ENCODE assay signal across 8 cellular contexts in the genomic region with DNA sequence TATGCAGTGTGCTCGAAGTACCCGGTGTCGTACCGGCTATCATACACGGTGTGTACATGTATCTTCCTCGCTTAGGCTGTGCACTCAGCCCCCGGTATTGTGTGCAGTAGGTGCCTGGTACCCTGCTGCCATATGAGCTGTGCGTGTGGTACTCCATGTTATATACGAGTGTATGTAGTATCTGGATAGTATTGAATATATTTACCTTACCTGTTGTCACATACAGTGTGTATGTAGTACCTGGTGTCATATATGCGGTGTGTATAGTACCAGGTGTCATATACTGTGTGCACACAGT. TPM values are rescaled to one million over a fixed set of nuclear protein-coding genes. Genes with fewer than 3 reads are reported as not detected.
DNase-seq lines count a peak whose midpoint lies in the region; ATAC-seq and TF ChIP-seq lines count a peak whose summit lies in the region.

No MANE protein-coding gene starts in this region.

- H3K4ac ChIP-seq in neuronal stem cell (ENCODE audit: low read length): no peak overlapping the region

- no peak overlapping the region for H2BK5ac ChIP-seq in neuronal stem cell (ENCODE audit: low read length)

- H3K9me3 ChIP-seq in neuronal stem cell (replicated peaks in 1 of 2; ENCODE audit: control insufficient read depth in 2 of 2, insufficient read depth in 1 of 2, low read depth in 1 of 2, low read length in 2 of 2): no peaks in the 10 kb centered on the region

- no peaks in the 10 kb centered on the region for H3K27me3 Mint-ChIP-seq in activated T-cell treated with anti-CD3 and anti-CD28 coated beads, Interleukin-2, amount 50 U/mL, for 72 hours (ENCODE audit: low read depth)
- H3K27me3 Mint-ChIP-seq in endothelial cell (ENCODE audit: unreplicated experiment): peaks cover 14% of the 10 kb centered on the region

- H3K4me1 ChIP-seq in neuronal stem cell (ENCODE audit: control insufficient read depth in 2 of 2, insufficient read depth in 1 of 2, low read depth in 1 of 2, low read length in 2 of 2): peaks cover 8 to 14% of the 10 kb centered on the region in 2 donors

- H2BK12ac ChIP-seq in neuronal stem cell (ENCODE audit: low read length): no peak overlapping the region

- H3K4me2 ChIP-seq in neuronal stem cell (ENCODE audit: insufficient read depth, low read length, poor library complexity, severe bottlenecking): peak overlapping the region; percentile 52

- H3K18ac ChIP-seq in neuronal stem cell (ENCODE audit: low read length): peak overlapping the region; percentile 63

- peak overlapping the region; percentile 62 to 98 for H3K4me3 ChIP-seq in neuronal stem cell (ENCODE audit: low read length in 2 of 2)

- H3K36me3 ChIP-seq in neuronal stem cell (replicated peaks in 1 of 2; ENCODE audit: control insufficient read depth in 2 of 2, insufficient read depth in 2 of 2, low read length in 2 of 2): no peaks in the 10 kb centered on the region

- WGBS in neuronal stem cell (ENCODE audit: extremely low coverage in 2 of 2, insufficient read length in 2 of 2, insufficient replicate concordance in 1 of 2), 2 donors: no CpG with 5 or more reads among the region's 10 CpGs

- H2BK15ac ChIP-seq in neuronal stem cell (ENCODE audit: low read length): no peak overlapping the region

- H3K36me3 Mint-ChIP-seq in activated T-cell treated with anti-CD3 and anti-CD28 coated beads, Interleukin-2, amount 50 U/mL, for 72 hours (ENCODE audit: insufficient read depth in 2 of 2): peaks cover 0 to 1% of the 10 kb centered on the region in 2 donors
- peaks cover 3% of the 10 kb centered on the region for H3K36me3 Mint-ChIP-seq in endothelial cell (ENCODE audit: low read depth, unreplicated experiment)

- H2BK120ac ChIP-seq in neuronal stem cell (ENCODE audit: low read depth, low read length): no peak overlapping the region

- H3K9me3 Mint-ChIP-seq in activated T-cell treated with anti-CD3 and anti-CD28 coated beads, Interleukin-2, amount 50 U/mL, for 72 hours: no peaks in the 10 kb centered on the region
- no peaks in the 10 kb centered on the region for H3K9me3 Mint-ChIP-seq in endothelial cell (ENCODE audit: unreplicated experiment)

- H3K79me1 ChIP-seq in neuronal stem cell (ENCODE audit: low read depth, low read length): peaks cover 10% of the 10 kb centered on the region

- H3K4me3 Mint-ChIP-seq in activated T-cell treated with anti-CD3 and anti-CD28 coated beads, Interleukin-2, amount 50 U/mL, for 72 hours: peak overlapping the region; percentile 89 to 96
- H3K4me3 Mint-ChIP-seq in endothelial cell (ENCODE audit: unreplicated experiment): peak overlapping the region; percentile 96

- peak overlapping the region; percentile 96 for H3K9ac ChIP-seq in neuronal stem cell (ENCODE audit: low read depth, low read length, poor library complexity)

- H3K4me1 Mint-ChIP-seq in activated T-cell treated with anti-CD3 and anti-CD28 coated beads, Interleukin-2, amount 50 U/mL, for 72 hours (ENCODE audit: low read depth): peaks cover 53% of the 10 kb centered on the region
- H3K4me1 Mint-ChIP-seq in endothelial cell (ENCODE audit: unreplicated experiment): peaks cover 14% of the 10 kb centered on the region

- H4K8ac ChIP-seq in neuronal stem cell (ENCODE audit: low read depth, low read length): no peak overlapping the region

- H2AK5ac ChIP-seq in neuronal stem cell (ENCODE audit: low read depth, low read length): no peak overlapping the region

- peak overlapping the region; percentile 96 for H3K27ac Mint-ChIP-seq in activated T-cell treated with anti-CD3 and anti-CD28 coated beads, Interleukin-2, amount 50 U/mL, for 72 hours
- H3K27ac Mint-ChIP-seq in endothelial cell (ENCODE audit: unreplicated experiment): peak overlapping the region; percentile 84

- peak; percentile 2 to 42 for ATAC-seq in activated T-cell treated with anti-CD3 and anti-CD28 coated beads, Interleukin-2, amount 50 U/mL, for 72 hours (replicated peaks in 1 of 2)

- H3K27ac ChIP-seq in neuronal stem cell (replicated peaks; ENCODE audit: low read length): no peak overlapping the region

- H3K27me3 ChIP-seq in neuronal stem cell (ENCODE audit: control insufficient read depth in 3 of 3, insufficient read depth in 3 of 3, low read depth in 1 of 3, low read length in 3 of 3): no peaks in the 10 kb centered on the region

- H4K91ac ChIP-seq in neuronal stem cell (ENCODE audit: low read depth, low read length, poor library complexity): no peak overlapping the region

- TF ChIP-seq CTCF in endothelial cell (IDR thresholded peaks at IDR 0.05; ENCODE audit: unreplicated experiment): no peak

- no peak for DNase-seq in activated T-cell treated with anti-CD3 and anti-CD28 coated beads, Interleukin-2, amount 50 U/mL, for 72 hours
- no peak for DNase-seq in activated T-cell treated with anti-CD3 and anti-CD28 coated beads, Interleukin-2, amount 50 U/mL, for 1 hour
- peak; percentile 1 for DNase-seq in NCI-H226
- no peak for DNase-seq in endothelial cell (ENCODE audit: low spot score)
- DNase-seq in neuronal stem cell (ENCODE audit: low spot score): no peak
- DNase-seq in NK-92 (lab: John Stamatoyannopoulos, UW; ENCODE audit: unreplicated experiment): no peak
- DNase-seq in activated CD4-positive, alpha-beta T cell treated with anti-CD3 and anti-CD28 coated beads, Interleukin-2, amount 50 U/mL, for 48 hours: no peak
- no peak for DNase-seq in NOMO-1 treated with dmso at 0.1 percent for 144 hours (lab: John Stamatoyannopoulos, UW; ENCODE audit: unreplicated experiment)

- H3K14ac ChIP-seq in neuronal stem cell (ENCODE audit: low read length): no peak overlapping the region

- H2AFZ ChIP-seq in neuronal stem cell (ENCODE audit: low read length): peak overlapping the region; percentile 93

- peak overlapping the region; percentile 5 for H3K23ac ChIP-seq in neuronal stem cell (ENCODE audit: low read depth, low read length, poor library complexity)

RNA-seq across cellular contexts. Expression of a gene that starts 1.2 kb away (rescaled TPM):
- total RNA-seq in activated T-cell treated with anti-CD3 and anti-CD28 coated beads, Interleukin-2, amount 50 U/mL, for 72 hours: 10 to 100 TPM; 24.6 to 30.1 TPM
- total RNA-seq in endothelial cell (ENCODE audit: unreplicated experiment): 41.6 TPM
- 28.9 TPM for polyA plus RNA-seq in neuronal stem cell (2013, experiment 1 of 2)
- 28.5 TPM for polyA plus RNA-seq in neuronal stem cell (2013, experiment 2 of 2)
